In genomic region chr7:112503361-112504023, GRCh38 we compare ENCODE assay signal across 15 cellular contexts.
"Had no signal": no experiment of that assay in that cellular context is flagged by ENCODE, and none has a peak within 500 bp of the region (broad histone marks: within the 10 kb centered on the region; RNA-seq: fewer than 3 reads in every experiment).

No MANE protein-coding gene starts in this region.

- H3K9me3 Mint-ChIP-seq: activated CD4-positive, alpha-beta memory T cell treated with anti-CD3 and anti-CD28 coated beads, Interleukin-2, amount 10 ng/mL, durations not matched to agents 7 days and 5 days; activated T-cell treated with anti-CD3 and anti-CD28 coated beads, Interleukin-2, amount 50 U/mL, for 4 hours; natural killer cell; stimulated activated memory B cell treated with anti-CD40 and anti-IgM and Interleukin-4, amounts not matched to agents 10 μg/mL and 1 μg/mL and 100 μg/mL, for 72 hours had no signal

- DNase-seq: activated CD4-positive, alpha-beta memory T cell treated with anti-CD3 and anti-CD28 coated beads, Interleukin-2, amount 10 ng/mL, durations not matched to agents 7 days and 5 days; activated CD4-positive, alpha-beta T cell treated with anti-CD3 and anti-CD28 coated beads for 36 hours; activated effector memory CD4-positive, alpha-beta T cell treated with Interleukin-2 at 50 U/mL for 16 hours; activated naive CD4-positive, alpha-beta T cell treated with anti-CD3 and anti-CD28 coated beads, Interleukin-2, amount 50 U/mL, for 16 hours; activated T-cell treated with anti-CD3 and anti-CD28 coated beads, Interleukin-2, amount 50 U/mL, for 4 hours; hippocampal formation; natural killer cell; T-helper 9 cell; uterus had no signal

- H3K4me1 ChIP-seq: uterus had no signal

- H3K27ac Mint-ChIP-seq: activated CD4-positive, alpha-beta memory T cell treated with anti-CD3 and anti-CD28 coated beads, Interleukin-2, amount 10 ng/mL, durations not matched to agents 7 days and 5 days; activated CD4-positive, alpha-beta T cell treated with anti-CD3 and anti-CD28 coated beads for 36 hours; natural killer cell; stimulated activated memory B cell treated with anti-CD40 and anti-IgM and Interleukin-4, amounts not matched to agents 10 μg/mL and 1 μg/mL and 100 μg/mL, for 72 hours had no signal

- ATAC-seq: activated CD4-positive, alpha-beta T cell treated with anti-CD3 and anti-CD28 coated beads for 36 hours; activated T-cell treated with anti-CD3 and anti-CD28 coated beads, Interleukin-2, amount 50 U/mL, for 4 hours; esophagus mucosa; left lobe of liver; natural killer cell; stimulated activated memory B cell treated with anti-CD40 and anti-IgM and Interleukin-4, amounts not matched to agents 10 μg/mL and 1 μg/mL and 100 μg/mL, for 72 hours had no signal

- H3K36me3 Mint-ChIP-seq: natural killer cell; stimulated activated memory B cell treated with anti-CD40 and anti-IgM and Interleukin-4, amounts not matched to agents 10 μg/mL and 1 μg/mL and 100 μg/mL, for 72 hours had no signal

- H3K4me1 Mint-ChIP-seq: activated CD4-positive, alpha-beta memory T cell treated with anti-CD3 and anti-CD28 coated beads, Interleukin-2, amount 10 ng/mL, durations not matched to agents 7 days and 5 days; activated CD4-positive, alpha-beta T cell treated with anti-CD3 and anti-CD28 coated beads for 36 hours; natural killer cell had no signal

- H3K27me3 ChIP-seq: cardiac muscle cell, neutrophil, tibial nerve, uterus had no signal

- H3K36me3 ChIP-seq: cardiac muscle cell, neutrophil, tibial nerve, uterus had no signal

- H3K4me3 ChIP-seq: cardiac muscle cell, tibial nerve, uterus had no signal

- H3K9me3 ChIP-seq: neutrophil, tibial nerve, uterus had no signal

- H3K27ac ChIP-seq: cardiac muscle cell, neutrophil, tibial nerve, uterus had no signal

- H3K4me3 Mint-ChIP-seq: activated CD4-positive, alpha-beta memory T cell treated with anti-CD3 and anti-CD28 coated beads, Interleukin-2, amount 10 ng/mL, durations not matched to agents 7 days and 5 days; activated CD4-positive, alpha-beta T cell treated with anti-CD3 and anti-CD28 coated beads for 36 hours; activated T-cell treated with anti-CD3 and anti-CD28 coated beads, Interleukin-2, amount 50 U/mL, for 4 hours; natural killer cell; stimulated activated memory B cell treated with anti-CD40 and anti-IgM and Interleukin-4, amounts not matched to agents 10 μg/mL and 1 μg/mL and 100 μg/mL, for 72 hours had no signal
